34 cellular contexts compared by ENCODE assay signal in the genomic region with DNA sequence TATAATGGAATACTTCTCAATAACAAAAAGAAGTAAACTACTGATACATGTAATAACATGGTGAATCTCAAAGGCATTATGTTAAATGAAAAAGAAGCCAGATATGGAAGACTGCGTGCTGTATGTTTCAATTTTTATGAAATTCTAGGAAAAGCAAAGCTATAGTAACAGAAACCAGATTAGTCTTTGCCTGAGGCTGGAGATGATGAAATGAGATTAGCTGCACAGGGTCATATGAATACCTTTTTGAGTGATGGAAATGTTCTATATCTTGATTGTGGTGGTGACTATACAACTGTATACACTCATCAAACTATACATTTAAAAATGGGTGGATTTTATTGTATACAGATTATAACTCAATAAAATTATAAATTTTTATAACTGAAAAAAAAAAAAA.
"Had no signal": no experiment of that assay in that cellular context is flagged by ENCODE, and none has a peak within 500 bp of the region (broad histone marks: within the 10 kb centered on the region; RNA-seq: fewer than 3 reads in every experiment).

No MANE protein-coding gene starts in this region.

- H3K4me3 ChIP-seq: MG63 had no signal

- H3K27ac ChIP-seq: KMS-11 had no signal

- DNase-seq: Karpas-422, Kasumi-1, MG63, MM.1S, MV-4-11, NCI-H1048, NCI-H1092, NCI-H1092 treated with DMSO at 0.1 percent for 48 hours, NCI-H1105, NCI-H1105 treated with DMSO at 0.1 percent for 48 hours, NCI-H1417, NCI-H1417 treated with DMSO at 0.1 percent for 48 hours, NCI-H1436, NCI-H1436 treated with DMSO at 0.1 percent for 48 hours, NCI-H146, NCI-H1694, NCI-H1694 treated with DMSO at 0.1 percent for 48 hours, NCI-H187, NCI-H187 treated with DMSO at 0.1 percent for 48 hours, NCI-H1930, NCI-H2029, NCI-H2029 treated with DMSO at 0.1 percent for 48 hours, NCI-H2081, NCI-H2081 treated with DMSO at 0.1 percent for 48 hours, NCI-H2107, NCI-H2171, NCI-H2171 treated with DMSO at 0.1 percent for 48 hours, NCI-H2227 treated with DMSO at 0.1 percent for 48 hours, NCI-H226, NCI-H345, NCI-H446, NCI-H446 treated with DMSO at 0.1 percent for 48 hours, NCI-H510A had no signal

- H3K36me3 ChIP-seq: MG63 had no signal

- H3K9ac ChIP-seq: KMS-11 had no signal

- H3K27me3 ChIP-seq: MG63 had no signal

- H3K4me2 ChIP-seq: KMS-11 had no signal
